Comparison of ENCODE assay signal across 19 cellular contexts in genomic region chr10:85599081-85599480, GRCh38.
A peak's percentile ranks its signal among the peaks of the same experiment; 100 is the strongest.
DNase-seq lines count a peak whose midpoint lies in the region; ATAC-seq and TF ChIP-seq lines count a peak whose summit lies in the region.
"Had no signal": no experiment of that assay in that cellular context is flagged by ENCODE, and none has a peak within 500 bp of the region (broad histone marks: within the 10 kb centered on the region; RNA-seq: fewer than 3 reads in every experiment).

No MANE protein-coding gene starts in this region.

- H3K4me1 Mint-ChIP-seq in stimulated activated naive CD8-positive, alpha-beta T cell treated with anti-CD3 and anti-CD28 coated beads, Interleukin-15, amount 100 ng/mL, for 72 hours = peaks cover 26% of the 10 kb centered on the region
- H3K4me1 Mint-ChIP-seq in nephron (peaks cover 20% of the 10 kb centered on the region), MCF 10A (ENCODE audit: insufficient read depth, unreplicated experiment) (no peaks in the 10 kb centered on the region)
- H3K4me1 Mint-ChIP-seq in activated T-helper 2 cell treated with anti-CD3 and anti-CD28 coated beads, Interferon-gamma antibody, Interleukin-2, Interleukin-4, amounts not matched to agents 10 μg/mL and 5 μg/mL and 100 μg/mL, durations not matched to agents 14 hours and 24 hours and 36 hours (ENCODE audit: low read depth) = peaks cover 12% of the 10 kb centered on the region

- DNase-seq in stimulated activated naive CD8-positive, alpha-beta T cell treated with anti-CD3 and anti-CD28 coated beads, Interleukin-15, amount 100 ng/mL, for 72 hours = no peak
- DNase-seq in stimulated activated naive CD8-positive, alpha-beta T cell treated with anti-CD3 and anti-CD28 coated beads, Interleukin-15, Interleukin-2, amounts not matched to agents 100 U/mL and 50 U/mL, for 24 hours = no peak
- no peak for DNase-seq in activated T-helper 2 cell treated with anti-CD3 and anti-CD28 coated beads, Interferon-gamma antibody, Interleukin-2, Interleukin-4, amounts not matched to agents 10 μg/mL and 5 μg/mL and 100 μg/mL, durations not matched to agents 14 hours and 24 hours and 36 hours (ENCODE audit: low spot score)
- DNase-seq in MCF 10A (ENCODE audit: unreplicated experiment) (no peak), T-helper 1 cell (no peak)
- DNase-seq: AML-193, C1 segment of cervical spinal cord, DND-41, Kasumi-1, MG63, NCI-H1417, NCI-H1694 treated with DMSO at 0.1 percent for 48 hours, NCI-H446 treated with DMSO at 0.1 percent for 48 hours, NCI-H526 treated with DMSO at 0.1 percent for 48 hours, OCI-M1 had no signal

- H3K36me3 Mint-ChIP-seq in nephron (ENCODE audit: low read depth) (no peaks in the 10 kb centered on the region), MCF 10A (ENCODE audit: insufficient read depth, unreplicated experiment) (no peaks in the 10 kb centered on the region)
- no peaks in the 10 kb centered on the region for H3K36me3 Mint-ChIP-seq in activated T-helper 2 cell treated with anti-CD3 and anti-CD28 coated beads, Interferon-gamma antibody, Interleukin-2, Interleukin-4, amounts not matched to agents 10 μg/mL and 5 μg/mL and 100 μg/mL, durations not matched to agents 14 hours and 24 hours and 36 hours (ENCODE audit: low read depth)
- H3K36me3 Mint-ChIP-seq: CD8-positive, alpha-beta T cell had no signal

- no peak overlapping the region for H3K4me3 Mint-ChIP-seq in stimulated activated naive CD8-positive, alpha-beta T cell treated with anti-CD3 and anti-CD28 coated beads, Interleukin-15, amount 100 ng/mL, for 72 hours
- H3K4me3 Mint-ChIP-seq in nephron (no peak overlapping the region), MCF 10A (ENCODE audit: unreplicated experiment) (no peak overlapping the region)
- H3K4me3 Mint-ChIP-seq in activated T-helper 2 cell treated with anti-CD3 and anti-CD28 coated beads, Interferon-gamma antibody, Interleukin-2, Interleukin-4, amounts not matched to agents 10 μg/mL and 5 μg/mL and 100 μg/mL, durations not matched to agents 14 hours and 24 hours and 36 hours (ENCODE audit: low read depth) = no peak overlapping the region
- H3K4me3 Mint-ChIP-seq: CD8-positive, alpha-beta T cell had no signal

- H3K27ac Mint-ChIP-seq in stimulated activated naive CD8-positive, alpha-beta T cell treated with anti-CD3 and anti-CD28 coated beads, Interleukin-15, amount 100 ng/mL, for 72 hours = no peak overlapping the region
- H3K27ac Mint-ChIP-seq in nephron = peak overlapping the region in 2 of 3 experiments; percentile 45 to 72
- no peak overlapping the region for H3K27ac Mint-ChIP-seq in activated T-helper 2 cell treated with anti-CD3 and anti-CD28 coated beads, Interferon-gamma antibody, Interleukin-2, Interleukin-4, amounts not matched to agents 10 μg/mL and 5 μg/mL and 100 μg/mL, durations not matched to agents 14 hours and 24 hours and 36 hours
- no peak overlapping the region for H3K27ac Mint-ChIP-seq in MCF 10A (ENCODE audit: low read depth, unreplicated experiment)
- H3K27ac Mint-ChIP-seq: CD8-positive, alpha-beta T cell had no signal

- H3K27me3 Mint-ChIP-seq in stimulated activated naive CD8-positive, alpha-beta T cell treated with anti-CD3 and anti-CD28 coated beads, Interleukin-15, amount 100 ng/mL, for 72 hours = no peaks in the 10 kb centered on the region
- H3K27me3 Mint-ChIP-seq in nephron (ENCODE audit: low read depth) = peaks cover 5% of the 10 kb centered on the region
- peaks cover 2% of the 10 kb centered on the region for H3K27me3 Mint-ChIP-seq in activated T-helper 2 cell treated with anti-CD3 and anti-CD28 coated beads, Interferon-gamma antibody, Interleukin-2, Interleukin-4, amounts not matched to agents 10 μg/mL and 5 μg/mL and 100 μg/mL, durations not matched to agents 14 hours and 24 hours and 36 hours (ENCODE audit: low read depth)
- no peaks in the 10 kb centered on the region for H3K27me3 Mint-ChIP-seq in MCF 10A (ENCODE audit: insufficient read depth, unreplicated experiment)

- intact Hi-C loops in activated T-helper 2 cell treated with anti-CD3 and anti-CD28 coated beads, Interferon-gamma antibody, Interleukin-2, Interleukin-4, amounts not matched to agents 10 μg/mL and 5 μg/mL and 100 μg/mL, durations not matched to agents 14 hours and 24 hours and 36 hours (cut with micrococcal nuclease) = no loop called here
- intact Hi-C loops in MCF 10A (cut with micrococcal nuclease) = no loop called here

- CTCF ChIA-PET in MCF 10A (lab: Yijun Ruan, JAX) = no interaction called here

- H3K9me3 Mint-ChIP-seq in stimulated activated naive CD8-positive, alpha-beta T cell treated with anti-CD3 and anti-CD28 coated beads, Interleukin-15, amount 100 ng/mL, for 72 hours = no peaks in the 10 kb centered on the region
- H3K9me3 Mint-ChIP-seq in nephron (no peaks in the 10 kb centered on the region), MCF 10A (ENCODE audit: unreplicated experiment) (no peaks in the 10 kb centered on the region)
- no peaks in the 10 kb centered on the region for H3K9me3 Mint-ChIP-seq in activated T-helper 2 cell treated with anti-CD3 and anti-CD28 coated beads, Interferon-gamma antibody, Interleukin-2, Interleukin-4, amounts not matched to agents 10 μg/mL and 5 μg/mL and 100 μg/mL, durations not matched to agents 14 hours and 24 hours and 36 hours
- H3K9me3 Mint-ChIP-seq: CD8-positive, alpha-beta T cell had no signal

- TF ChIP-seq CTCF in nephron (IDR thresholded peaks at IDR 0.05; ENCODE audit: unreplicated experiment in 3 of 3) (no peak), MCF 10A (IDR thresholded peaks at IDR 0.05; ENCODE audit: unreplicated experiment) (no peak)

- peak; percentile 10 for ATAC-seq in stimulated activated naive CD8-positive, alpha-beta T cell treated with anti-CD3 and anti-CD28 coated beads, Interleukin-15, amount 100 ng/mL, for 72 hours
- ATAC-seq in stimulated activated naive CD8-positive, alpha-beta T cell treated with anti-CD3 and anti-CD28 coated beads, Interleukin-15, Interleukin-2, amounts not matched to agents 100 U/mL and 50 U/mL, for 24 hours = no peak
- ATAC-seq in HG03039 (IDR thresholded peaks at IDR 0.05; ENCODE audit: unreplicated experiment) (peak; percentile 12), GM18502 (IDR thresholded peaks at IDR 0.05; ENCODE audit: poor library complexity, unreplicated experiment) (no peak)
- ATAC-seq: CD8-positive, alpha-beta T cell had no signal

- POLR2A ChIA-PET in MCF 10A (lab: Yijun Ruan, JAX) = no interaction called here

- BruUV-seq in MCF 10A (replicated peaks; lab: Mats Ljungman, UMichigan) = no TSS peak

Comparison
In these comparisons a context has a peak if more than half of its experiments do, and no peak if none do; other contexts are left out.
1. ATAC-seq: peak in stimulated activated naive CD8-positive, alpha-beta T cell treated with anti-CD3 and anti-CD28 coated beads, Interleukin-15, amount 100 ng/mL, for 72 hours (single experiment) and HG03039 (single experiment); none in stimulated activated naive CD8-positive, alpha-beta T cell treated with anti-CD3 and anti-CD28 coated beads, Interleukin-15, Interleukin-2, amounts not matched to agents 100 U/mL and 50 U/mL, for 24 hours (single experiment) and GM18502 (single experiment).
2. H3K27ac Mint-ChIP-seq: peak in nephron (2 of 3); none in stimulated activated naive CD8-positive, alpha-beta T cell treated with anti-CD3 and anti-CD28 coated beads, Interleukin-15, amount 100 ng/mL, for 72 hours (0 of 2), activated T-helper 2 cell treated with anti-CD3 and anti-CD28 coated beads, Interferon-gamma antibody, Interleukin-2, Interleukin-4, amounts not matched to agents 10 μg/mL and 5 μg/mL and 100 μg/mL, durations not matched to agents 14 hours and 24 hours and 36 hours (single experiment) and MCF 10A (single experiment).